ENCODE assay signal across 1 cellular context in the genomic region with DNA sequence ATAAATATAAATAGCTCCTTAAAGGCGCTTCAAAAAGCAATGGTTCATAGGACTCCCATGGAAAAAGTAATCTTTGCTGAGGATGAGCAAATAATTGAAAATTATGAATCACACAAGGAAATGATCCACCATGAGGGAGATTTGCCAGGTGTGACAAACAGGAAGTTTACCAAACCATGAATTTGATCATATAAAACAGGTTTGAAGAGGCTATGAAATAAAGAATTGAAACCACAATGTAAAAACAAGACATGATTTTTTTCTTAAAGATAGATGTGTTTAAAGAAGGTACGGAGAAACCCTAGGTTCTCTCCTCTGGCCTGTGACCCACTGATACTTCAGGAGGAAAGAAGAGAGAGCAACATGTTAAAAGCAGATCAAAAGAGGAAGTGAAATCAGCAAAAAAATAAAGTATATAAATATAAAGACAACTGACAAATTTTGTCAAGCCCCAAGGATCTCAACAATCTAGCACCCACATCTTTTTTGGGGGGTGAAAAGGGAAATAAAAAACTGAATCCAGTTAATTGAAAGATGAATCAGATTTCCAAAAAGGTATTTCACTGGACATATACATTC.
TF ChIP-seq lines count a peak whose summit lies in the region.

No MANE protein-coding gene starts in this region.

TF ChIP-seq in GM23338, 12 proteins besides CTCF, POLR2A, EP300 and RAD21 (continued from another document):
- TF ChIP-seq REST (IDR thresholded peaks at IDR 0.05; ENCODE audit: unreplicated experiment): no peak
- no peak for TF ChIP-seq NANOG (IDR thresholded peaks at IDR 0.05; ENCODE audit: borderline replicate concordance)
- no peak for TF ChIP-seq EZH2 (IDR thresholded peaks at IDR 0.05; ENCODE audit: low read depth, unreplicated experiment)
